1 cellular context compared by ENCODE assay signal in genomic region chr19:45166723-45167252, GRCh38.
TF ChIP-seq lines count a peak whose summit lies in the region.

No MANE protein-coding gene starts in this region.

TF ChIP-seq in HepG2, 621 proteins besides CTCF, POLR2A, EP300 and RAD21 (continued from another document):
- 0 out of 2 replicates have a peak, but pooled peaks have one; percentile 32 for TF ChIP-seq SKIL (CRISPR knock-in tag; IDR thresholded peaks at IDR 0.05; ENCODE audit: borderline replicate concordance)
- TF ChIP-seq, protein P1, sequence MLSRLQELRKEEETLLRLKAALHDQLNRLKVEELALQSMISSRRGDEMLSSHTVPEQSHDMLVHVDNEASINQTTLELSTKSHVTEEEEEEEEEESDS (CRISPR knock-in tag; IDR thresholded peaks at IDR 0.05; ENCODE audit: borderline replicate concordance), result no peak
- TF ChIP-seq ETV5 (CRISPR knock-in tag; IDR thresholded peaks at IDR 0.05; ENCODE audit: borderline replicate concordance), result peak; percentile 92
- no peak for TF ChIP-seq DR1 (CRISPR knock-in tag; IDR thresholded peaks at IDR 0.05)
- TF ChIP-seq MED1 (CRISPR knock-in tag; IDR thresholded peaks at IDR 0.05), result peak; percentile 47; the same call in 1 of the 2 replicates
- TF ChIP-seq, protein P2, sequence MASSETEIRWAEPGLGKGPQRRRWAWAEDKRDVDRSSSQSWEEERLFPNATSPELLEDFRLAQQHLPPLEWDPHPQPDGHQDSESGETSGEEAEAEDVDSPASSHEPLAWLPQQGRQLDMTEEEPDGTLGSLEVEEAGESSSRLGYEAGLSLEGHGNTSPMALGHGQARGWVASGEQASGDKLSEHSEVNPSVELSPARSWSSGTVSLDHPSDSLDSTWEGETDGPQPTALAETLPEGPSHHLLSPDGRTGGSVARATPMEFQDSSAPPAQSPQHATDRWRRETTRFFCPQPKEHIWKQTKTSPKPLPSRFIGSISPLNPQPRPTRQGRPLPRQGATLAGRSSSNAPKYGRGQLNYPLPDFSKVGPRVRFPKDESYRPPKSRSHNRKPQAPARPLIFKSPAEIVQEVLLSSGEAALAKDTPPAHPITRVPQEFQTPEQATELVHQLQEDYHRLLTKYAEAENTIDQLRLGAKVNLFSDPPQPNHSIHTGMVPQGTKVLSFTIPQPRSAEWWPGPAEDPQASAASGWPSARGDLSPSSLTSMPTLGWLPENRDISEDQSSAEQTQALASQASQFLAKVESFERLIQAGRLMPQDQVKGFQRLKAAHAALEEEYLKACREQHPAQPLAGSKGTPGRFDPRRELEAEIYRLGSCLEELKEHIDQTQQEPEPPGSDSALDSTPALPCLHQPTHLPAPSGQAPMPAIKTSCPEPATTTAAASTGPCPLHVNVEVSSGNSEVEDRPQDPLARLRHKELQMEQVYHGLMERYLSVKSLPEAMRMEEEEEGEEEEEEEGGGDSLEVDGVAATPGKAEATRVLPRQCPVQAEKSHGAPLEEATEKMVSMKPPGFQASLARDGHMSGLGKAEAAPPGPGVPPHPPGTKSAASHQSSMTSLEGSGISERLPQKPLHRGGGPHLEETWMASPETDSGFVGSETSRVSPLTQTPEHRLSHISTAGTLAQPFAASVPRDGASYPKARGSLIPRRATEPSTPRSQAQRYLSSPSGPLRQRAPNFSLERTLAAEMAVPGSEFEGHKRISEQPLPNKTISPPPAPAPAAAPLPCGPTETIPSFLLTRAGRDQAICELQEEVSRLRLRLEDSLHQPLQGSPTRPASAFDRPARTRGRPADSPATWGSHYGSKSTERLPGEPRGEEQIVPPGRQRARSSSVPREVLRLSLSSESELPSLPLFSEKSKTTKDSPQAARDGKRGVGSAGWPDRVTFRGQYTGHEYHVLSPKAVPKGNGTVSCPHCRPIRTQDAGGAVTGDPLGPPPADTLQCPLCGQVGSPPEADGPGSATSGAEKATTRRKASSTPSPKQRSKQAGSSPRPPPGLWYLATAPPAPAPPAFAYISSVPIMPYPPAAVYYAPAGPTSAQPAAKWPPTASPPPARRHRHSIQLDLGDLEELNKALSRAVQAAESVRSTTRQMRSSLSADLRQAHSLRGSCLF (CRISPR knock-in tag; IDR thresholded peaks at IDR 0.05; ENCODE audit: borderline replicate concordance), result no peak
- peak; percentile 28; the same call in 1 of the 2 replicates for TF ChIP-seq SPEN (CRISPR knock-in tag; IDR thresholded peaks at IDR 0.05; ENCODE audit: low read depth)
- TF ChIP-seq DRAP1 (CRISPR knock-in tag; IDR thresholded peaks at IDR 0.05), result peak; percentile 55
- no peak for TF ChIP-seq ZNF530 (CRISPR knock-in tag; IDR thresholded peaks at IDR 0.05; ENCODE audit: low read depth)
- TF ChIP-seq, protein P3, sequence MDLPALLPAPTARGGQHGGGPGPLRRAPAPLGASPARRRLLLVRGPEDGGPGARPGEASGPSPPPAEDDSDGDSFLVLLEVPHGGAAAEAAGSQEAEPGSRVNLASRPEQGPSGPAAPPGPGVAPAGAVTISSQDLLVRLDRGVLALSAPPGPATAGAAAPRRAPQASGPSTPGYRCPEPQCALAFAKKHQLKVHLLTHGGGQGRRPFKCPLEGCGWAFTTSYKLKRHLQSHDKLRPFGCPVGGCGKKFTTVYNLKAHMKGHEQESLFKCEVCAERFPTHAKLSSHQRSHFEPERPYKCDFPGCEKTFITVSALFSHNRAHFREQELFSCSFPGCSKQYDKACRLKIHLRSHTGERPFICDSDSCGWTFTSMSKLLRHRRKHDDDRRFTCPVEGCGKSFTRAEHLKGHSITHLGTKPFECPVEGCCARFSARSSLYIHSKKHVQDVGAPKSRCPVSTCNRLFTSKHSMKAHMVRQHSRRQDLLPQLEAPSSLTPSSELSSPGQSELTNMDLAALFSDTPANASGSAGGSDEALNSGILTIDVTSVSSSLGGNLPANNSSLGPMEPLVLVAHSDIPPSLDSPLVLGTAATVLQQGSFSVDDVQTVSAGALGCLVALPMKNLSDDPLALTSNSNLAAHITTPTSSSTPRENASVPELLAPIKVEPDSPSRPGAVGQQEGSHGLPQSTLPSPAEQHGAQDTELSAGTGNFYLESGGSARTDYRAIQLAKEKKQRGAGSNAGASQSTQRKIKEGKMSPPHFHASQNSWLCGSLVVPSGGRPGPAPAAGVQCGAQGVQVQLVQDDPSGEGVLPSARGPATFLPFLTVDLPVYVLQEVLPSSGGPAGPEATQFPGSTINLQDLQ (CRISPR knock-in tag; IDR thresholded peaks at IDR 0.05), result no peak
- TF ChIP-seq MTERF4 (CRISPR knock-in tag; IDR thresholded peaks at IDR 0.05), result no peak
- no peak for TF ChIP-seq MAZ (IDR thresholded peaks at IDR 0.05; ENCODE audit: borderline replicate concordance, low read depth, low read length)
- TF ChIP-seq MAZ (CRISPR knock-in tag; IDR thresholded peaks at IDR 0.05; ENCODE audit: low read depth), result no peak
- no peak for TF ChIP-seq ZNF510 (CRISPR knock-in tag; IDR thresholded peaks at IDR 0.05; ENCODE audit: low read depth)
- TF ChIP-seq, protein P4, sequence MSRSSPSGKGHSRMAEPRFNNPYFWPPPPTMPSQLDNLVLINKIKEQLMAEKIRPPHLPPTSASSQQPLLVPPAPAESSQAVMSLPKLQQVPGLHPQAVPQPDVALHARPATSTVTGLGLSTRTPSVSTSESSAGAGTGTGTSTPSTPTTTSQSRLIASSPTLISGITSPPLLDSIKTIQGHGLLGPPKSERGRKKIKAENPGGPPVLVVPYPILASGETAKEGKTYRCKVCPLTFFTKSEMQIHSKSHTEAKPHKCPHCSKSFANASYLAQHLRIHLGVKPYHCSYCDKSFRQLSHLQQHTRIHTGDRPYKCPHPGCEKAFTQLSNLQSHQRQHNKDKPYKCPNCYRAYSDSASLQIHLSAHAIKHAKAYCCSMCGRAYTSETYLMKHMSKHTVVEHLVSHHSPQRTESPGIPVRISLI (CRISPR knock-in tag; IDR thresholded peaks at IDR 0.05; ENCODE audit: borderline replicate concordance), result no peak
- TF ChIP-seq PITX1 (CRISPR knock-in tag; IDR thresholded peaks at IDR 0.05), result no peak
- TF ChIP-seq ZNF263 (CRISPR knock-in tag; IDR thresholded peaks at IDR 0.05), result 0 out of 2 replicates have a peak, but pooled peaks have one; percentile 30
- no peak for TF ChIP-seq ZNF784 (CRISPR knock-in tag; IDR thresholded peaks at IDR 0.05; ENCODE audit: borderline replicate concordance)
- no peak for TF ChIP-seq ZFYVE20 (CRISPR knock-in tag; IDR thresholded peaks at IDR 0.05; ENCODE audit: borderline replicate concordance, low read depth)
- no peak for TF ChIP-seq MEIS2 (CRISPR knock-in tag; IDR thresholded peaks at IDR 0.05)
- TF ChIP-seq RFXAP (CRISPR knock-in tag; IDR thresholded peaks at IDR 0.05; ENCODE audit: borderline replicate concordance), result no peak
- TF ChIP-seq FOXP1 (IDR thresholded peaks at IDR 0.05), result no peak
- TF ChIP-seq FOXP1 (CRISPR knock-in tag; IDR thresholded peaks at IDR 0.05), result 0 out of 2 replicates have a peak, but pooled peaks have one; percentile 43
- peak; percentile 33; the same call in 1 of the 2 replicates for TF ChIP-seq ELF3 (CRISPR knock-in tag; IDR thresholded peaks at IDR 0.05)
- TF ChIP-seq ZNF335 (CRISPR knock-in tag; IDR thresholded peaks at IDR 0.05), result 0 out of 2 replicates have a peak, but pooled peaks have one; percentile 21
- TF ChIP-seq, protein P5, sequence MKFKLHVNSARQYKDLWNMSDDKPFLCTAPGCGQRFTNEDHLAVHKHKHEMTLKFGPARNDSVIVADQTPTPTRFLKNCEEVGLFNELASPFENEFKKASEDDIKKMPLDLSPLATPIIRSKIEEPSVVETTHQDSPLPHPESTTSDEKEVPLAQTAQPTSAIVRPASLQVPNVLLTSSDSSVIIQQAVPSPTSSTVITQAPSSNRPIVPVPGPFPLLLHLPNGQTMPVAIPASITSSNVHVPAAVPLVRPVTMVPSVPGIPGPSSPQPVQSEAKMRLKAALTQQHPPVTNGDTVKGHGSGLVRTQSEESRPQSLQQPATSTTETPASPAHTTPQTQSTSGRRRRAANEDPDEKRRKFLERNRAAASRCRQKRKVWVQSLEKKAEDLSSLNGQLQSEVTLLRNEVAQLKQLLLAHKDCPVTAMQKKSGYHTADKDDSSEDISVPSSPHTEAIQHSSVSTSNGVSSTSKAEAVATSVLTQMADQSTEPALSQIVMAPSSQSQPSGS (CRISPR knock-in tag; IDR thresholded peaks at IDR 0.05), result no peak
- TF ChIP-seq PBX3 (CRISPR knock-in tag; IDR thresholded peaks at IDR 0.05; ENCODE audit: borderline replicate concordance), result no peak
- TF ChIP-seq, protein P6, sequence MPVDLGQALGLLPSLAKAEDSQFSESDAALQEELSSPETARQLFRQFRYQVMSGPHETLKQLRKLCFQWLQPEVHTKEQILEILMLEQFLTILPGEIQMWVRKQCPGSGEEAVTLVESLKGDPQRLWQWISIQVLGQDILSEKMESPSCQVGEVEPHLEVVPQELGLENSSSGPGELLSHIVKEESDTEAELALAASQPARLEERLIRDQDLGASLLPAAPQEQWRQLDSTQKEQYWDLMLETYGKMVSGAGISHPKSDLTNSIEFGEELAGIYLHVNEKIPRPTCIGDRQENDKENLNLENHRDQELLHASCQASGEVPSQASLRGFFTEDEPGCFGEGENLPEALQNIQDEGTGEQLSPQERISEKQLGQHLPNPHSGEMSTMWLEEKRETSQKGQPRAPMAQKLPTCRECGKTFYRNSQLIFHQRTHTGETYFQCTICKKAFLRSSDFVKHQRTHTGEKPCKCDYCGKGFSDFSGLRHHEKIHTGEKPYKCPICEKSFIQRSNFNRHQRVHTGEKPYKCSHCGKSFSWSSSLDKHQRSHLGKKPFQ (CRISPR knock-in tag; IDR thresholded peaks at IDR 0.05; ENCODE audit: insufficient replicate concordance), result no peak
- TF ChIP-seq, protein P7, sequence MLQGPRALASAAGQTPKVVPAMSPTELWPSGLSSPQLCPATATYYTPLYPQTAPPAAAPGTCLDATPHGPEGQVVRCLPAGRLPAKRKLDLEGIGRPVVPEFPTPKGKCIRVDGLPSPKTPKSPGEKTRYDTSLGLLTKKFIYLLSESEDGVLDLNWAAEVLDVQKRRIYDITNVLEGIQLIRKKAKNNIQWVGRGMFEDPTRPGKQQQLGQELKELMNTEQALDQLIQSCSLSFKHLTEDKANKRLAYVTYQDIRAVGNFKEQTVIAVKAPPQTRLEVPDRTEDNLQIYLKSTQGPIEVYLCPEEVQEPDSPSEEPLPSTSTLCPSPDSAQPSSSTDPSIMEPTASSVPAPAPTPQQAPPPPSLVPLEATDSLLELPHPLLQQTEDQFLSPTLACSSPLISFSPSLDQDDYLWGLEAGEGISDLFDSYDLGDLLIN (CRISPR knock-in tag; IDR thresholded peaks at IDR 0.05; ENCODE audit: borderline replicate concordance), result no peak
- TF ChIP-seq IRF2 (CRISPR knock-in tag; IDR thresholded peaks at IDR 0.05), result 0 out of 2 replicates have a peak, but pooled peaks have one; percentile 17
- TF ChIP-seq NKX3-1 (CRISPR knock-in tag; IDR thresholded peaks at IDR 0.05), result no peak
- TF ChIP-seq TCF12 (IDR thresholded peaks at IDR 0.05), result no peak
- no peak for TF ChIP-seq TCF12 (CRISPR knock-in tag; IDR thresholded peaks at IDR 0.05)
- TF ChIP-seq NFE2 (CRISPR knock-in tag; IDR thresholded peaks at IDR 0.05), result no peak
- TF ChIP-seq, protein P8, sequence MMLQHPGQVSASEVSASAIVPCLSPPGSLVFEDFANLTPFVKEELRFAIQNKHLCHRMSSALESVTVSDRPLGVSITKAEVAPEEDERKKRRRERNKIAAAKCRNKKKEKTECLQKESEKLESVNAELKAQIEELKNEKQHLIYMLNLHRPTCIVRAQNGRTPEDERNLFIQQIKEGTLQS (CRISPR knock-in tag; IDR thresholded peaks at IDR 0.05), result no peak
